In the genomic region with DNA sequence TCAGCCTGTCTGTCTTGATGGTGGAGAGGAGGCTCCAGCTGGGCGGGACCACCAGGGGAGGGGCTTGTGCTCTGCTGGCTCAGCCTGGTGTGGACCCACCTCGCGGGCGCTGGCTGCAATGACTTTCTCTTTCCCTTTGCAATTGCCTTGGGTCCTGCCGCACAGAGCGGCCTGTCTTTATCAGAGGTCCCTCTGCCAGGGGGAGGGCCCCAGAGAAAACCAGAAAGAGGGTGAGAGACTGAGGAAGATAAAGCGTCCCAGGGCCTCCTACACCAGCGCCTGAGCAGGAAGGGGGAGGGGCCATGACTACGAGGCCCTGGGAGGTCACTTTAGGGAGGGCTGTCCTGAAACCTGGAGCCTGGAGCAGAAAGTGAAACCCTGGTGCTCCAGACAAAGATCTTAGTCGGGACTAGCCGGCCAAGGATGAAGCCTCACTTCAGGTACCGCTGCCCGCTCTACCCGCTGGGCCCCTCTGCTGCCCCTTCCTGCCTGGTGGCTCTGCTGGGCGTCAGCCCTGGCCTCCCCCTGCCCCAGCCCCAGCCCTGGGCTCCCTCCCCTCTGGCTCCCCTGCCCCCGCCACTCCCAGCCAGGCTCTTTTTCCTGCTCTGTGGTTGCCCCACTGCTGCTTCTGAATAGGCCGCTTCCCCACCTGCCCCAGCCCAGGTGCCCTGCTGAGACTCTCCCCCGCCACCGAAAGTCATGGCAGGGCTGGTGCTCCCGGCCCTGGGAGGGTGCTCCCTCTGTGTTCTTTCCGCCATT, we compare ENCODE assay signal across 8 cellular contexts. TPM values are rescaled to one million over a fixed set of nuclear protein-coding genes. Genes with fewer than 3 reads are reported as not detected.
DNase-seq lines count a peak whose midpoint lies in the region; ATAC-seq, FAIRE-seq and TF ChIP-seq lines count a peak whose summit lies in the region.
"Not testable (repeated sequence)": the region's sequence is repeated elsewhere in the genome, so short reads cannot be mapped to it uniquely, and the experiment has no call there.

A gene (plus strand): TSS at position 327 of the 759 bp plus-strand sequence. CDS start 97 bp downstream, at position 424.

- H3K9ac ChIP-seq in kidney (ENCODE audit: low read length in 2 of 2), result peak within 1 kb of the TSS; percentile 60 to 85

- FAIRE-seq in colon (lab: Jason Lieb, UNC), result peak; percentile 60
- not testable (repeated sequence) for FAIRE-seq in kidney (lab: Jason Lieb, UNC)

- ATAC-seq in GM18907 (IDR thresholded peaks at IDR 0.05; ENCODE audit: unreplicated experiment) (peak; percentile 73), HG02981 (IDR thresholded peaks at IDR 0.05; ENCODE audit: unreplicated experiment) (peak; percentile 94)

- H3K9me3 ChIP-seq in kidney (ENCODE audit: control insufficient read depth in 1 of 2, low read length in 2 of 2), result not testable (repeated sequence)

- H3K36me3 ChIP-seq in ACC112 (ENCODE audit: insufficient read depth, low read length); kidney (ENCODE audit: control insufficient read depth in 1 of 2, insufficient read depth in 2 of 2, low read length in 2 of 2): not testable (repeated sequence)

- not testable (repeated sequence) for TF ChIP-seq CTCF in kidney (IDR thresholded peaks at IDR 0.05; ENCODE audit: borderline replicate concordance, extremely low read depth, insufficient read depth)

- DNase-seq in NCI-H2227 (lab: John Stamatoyannopoulos, UW; ENCODE audit: unreplicated experiment) (peak; percentile 35), kidney (peak; percentile 84)
- peak; percentile 66 to 71 for DNase-seq in activated CD4-positive, alpha-beta T cell treated with anti-CD3 and anti-CD28 coated beads, Interleukin-2, amount 50 U/mL, for 48 hours
- DNase-seq in stimulated activated CD4-positive, alpha-beta T cell treated with anti-CD3 and anti-CD28 coated beads, Interleukin-12 subunit alpha, Interleukin-12 subunit beta, amount 100 ng/mL, for 24 hours (ENCODE audit: low read depth in 2 of 2), result peak; percentile 20 to 51

- H3K4me1 ChIP-seq in ACC112 (ENCODE audit: control insufficient read depth, insufficient read depth, low read length, unreplicated experiment); kidney (ENCODE audit: control insufficient read depth in 1 of 2, insufficient read depth in 1 of 2, low read depth in 1 of 2, low read length in 2 of 2): not testable (repeated sequence)

- peak within 1 kb of the TSS; percentile 68 for H2AFZ ChIP-seq in ACC112 (ENCODE audit: low read length, unreplicated experiment)

- H3K27ac ChIP-seq in ACC112 (ENCODE audit: low read depth, low read length), result peak within 1 kb of the TSS; percentile 52
- peak within 1 kb of the TSS; percentile 34 to 76 for H3K27ac ChIP-seq in kidney (ENCODE audit: low read depth in 2 of 2, low read length in 2 of 2)

- H3K79me2 ChIP-seq in ACC112 (ENCODE audit: control insufficient read depth, insufficient read depth, low read length, unreplicated experiment), result peaks cover 10% of the 10 kb centered on the region

- H3K4me3 ChIP-seq in ACC112 (ENCODE audit: low read depth, low read length) (peak within 1 kb of the TSS; percentile 89), kidney (ENCODE audit: low read length in 2 of 2) (peak within 1 kb of the TSS; percentile 49 to 69)

- H3K27me3 ChIP-seq in ACC112 (ENCODE audit: insufficient read depth, low read length), result not testable (repeated sequence)

- intact Hi-C loops in kidney (cut with DNase I), result not testable (repeated sequence)

RNA-seq across cellular contexts. Expression of the gene that starts here (rescaled TPM):
- total RNA-seq in kidney, result 16.3 TPM
- polyA plus RNA-seq in kidney (ENCODE audit: insufficient read depth, low read depth, low replicate concordance), result 6.9 TPM

Comparison
In these comparisons a context has a peak if more than half of its experiments do, and no peak if none do; other contexts are left out.
1. Peak in every context shown above with its lines: DNase-seq, ATAC-seq, H3K4me3 ChIP-seq and H3K27ac ChIP-seq.